In the genomic region with DNA sequence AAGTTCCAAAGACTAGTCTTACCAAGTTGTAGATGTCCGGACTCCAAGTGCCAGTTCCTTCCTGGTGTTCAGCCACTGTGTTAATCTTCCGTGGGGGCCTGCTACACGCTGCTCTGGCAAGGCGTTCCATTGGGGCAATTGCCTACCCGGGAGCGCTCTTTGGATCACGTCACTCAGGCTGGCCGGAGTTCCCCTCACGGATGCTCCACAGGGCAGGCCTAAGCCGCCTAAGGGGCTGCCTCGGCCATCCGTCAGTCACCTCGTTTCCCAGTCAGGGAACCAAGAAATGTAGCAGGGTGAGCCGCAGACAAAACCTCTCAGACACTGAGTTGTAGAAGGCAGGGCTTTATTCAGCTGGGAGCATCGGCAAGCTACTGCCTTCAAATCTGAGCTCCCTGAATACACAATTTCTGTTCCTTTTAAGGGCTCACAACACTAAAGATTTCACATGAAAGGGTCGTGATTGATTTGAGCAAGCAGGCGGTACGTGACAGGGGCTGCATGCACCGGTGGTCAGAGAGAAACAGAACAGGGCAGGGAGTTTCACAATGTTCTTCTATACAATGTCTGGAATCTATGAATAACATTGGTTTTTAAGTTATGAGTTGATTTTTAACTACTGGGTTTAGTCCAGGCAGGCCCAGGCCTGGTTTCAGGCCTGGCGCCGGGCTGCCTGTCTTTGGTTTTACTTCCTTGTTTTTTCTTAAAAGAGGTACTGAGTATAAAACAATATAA, we compare ENCODE assay signal across 15 cellular contexts. TPM values are rescaled to one million over a fixed set of nuclear protein-coding genes. Genes with fewer than 3 reads are reported as not detected.
DNase-seq lines count a peak whose midpoint lies in the region; ATAC-seq and TF ChIP-seq lines count a peak whose summit lies in the region.
"Not testable (repeated sequence)": the region's sequence is repeated elsewhere in the genome, so short reads cannot be mapped to it uniquely, and the experiment has no call there.
"Had no signal": no experiment of that assay in that cellular context is flagged by ENCODE, and none has a peak within 500 bp of the region (broad histone marks: within the 10 kb centered on the region; RNA-seq: fewer than 3 reads in every experiment).

No MANE protein-coding gene starts in this region.

- intact Hi-C loops in activated B cell treated with CpG ODN at 0.5 μM for 24 hours (cut with micrococcal nuclease): loop anchor here (1.0 kb wide), 2 partner anchors 7 to 33 kb away; a partner anchor contains a TSS

- H3K27me3 Mint-ChIP-seq in activated B cell treated with CpG ODN at 0.5 μM for 24 hours: not testable (repeated sequence)

- DNase-seq in GM12865 (ENCODE audit: low read depth): peak; percentile 91
- DNase-seq in activated B cell treated with CpG ODN at 0.5 μM for 24 hours: peak; percentile 42
- DNase-seq in kidney glomerular epithelial cell (lab: John Stamatoyannopoulos, UW): peak; percentile 43

- TF ChIP-seq CTCF in GM12865 (IDR thresholded peaks at IDR 0.05; ENCODE audit: insufficient read depth, low read depth, low read length, missing control alignments); activated B cell treated with CpG ODN at 0.5 μM for 24 hours (IDR thresholded peaks at IDR 0.05): not testable (repeated sequence)

- H3K4me3 ChIP-seq in GM12865 (ENCODE audit: low read depth, low read length): peak overlapping the region; percentile 76
- H3K4me3 ChIP-seq in skin epidermis: not testable (repeated sequence)

- not testable (repeated sequence) for H3K36me3 Mint-ChIP-seq in activated B cell treated with CpG ODN at 0.5 μM for 24 hours (ENCODE audit: low read depth)

- ATAC-seq in GM19023 (IDR thresholded peaks at IDR 0.05; ENCODE audit: unreplicated experiment) (peak; percentile 24), GM21526 (IDR thresholded peaks at IDR 0.05; ENCODE audit: low FRiP score, unreplicated experiment) (peak; percentile 26), HG02885 (IDR thresholded peaks at IDR 0.05; ENCODE audit: poor library complexity, unreplicated experiment) (peak; percentile 48), HG03432 (IDR thresholded peaks at IDR 0.05; ENCODE audit: unreplicated experiment) (peak; percentile 41), activated B cell treated with CpG ODN at 0.5 μM for 24 hours (ENCODE audit: low read depth) (peak; percentile 45)

- H3K27ac Mint-ChIP-seq in activated B cell treated with CpG ODN at 0.5 μM for 24 hours: peak overlapping the region; percentile 90

- peak overlapping the region; percentile 76 for H3K4me3 Mint-ChIP-seq in activated B cell treated with CpG ODN at 0.5 μM for 24 hours

- peaks cover 37% of the 10 kb centered on the region for H3K4me1 Mint-ChIP-seq in activated B cell treated with CpG ODN at 0.5 μM for 24 hours

- CTCF ChIA-PET in activated B cell treated with CpG ODN at 0.5 μM for 24 hours (lab: Charles Lee): not testable (repeated sequence)

- peak overlapping the region in 14 of 21 experiments; percentile 19 to 76 (median 62) for H3K27ac ChIP-seq in skin epidermis

- H3K9me3 Mint-ChIP-seq in activated B cell treated with CpG ODN at 0.5 μM for 24 hours: not testable (repeated sequence)

- POLR2A ChIA-PET in activated B cell treated with CpG ODN at 0.5 μM for 24 hours (lab: Charles Lee): not testable (repeated sequence)

RNA-seq across cellular contexts. Expression of a gene that starts 1.7 kb away (rescaled TPM):
- not detected in 2 replicates for total RNA-seq in activated B cell treated with CpG ODN at 0.5 μM for 24 hours
- total RNA-seq: activated CD4-positive, alpha-beta memory T cell treated with anti-CD3 and anti-CD28 coated beads, Interleukin-2, amount 10 ng/mL, durations not matched to agents 7 days and 5 days; activated T-helper 17 cell treated with anti-CD3 and anti-CD28 coated beads, Interleukin-2, amount 50 U/mL, for 72 hours; HT1080; left cardiac atrium; M059J; naive thymus-derived CD4-positive, alpha-beta T cell; PC-3 had no signal

RNA-seq across cellular contexts. Expression of a gene that starts 22.5 kb away (rescaled TPM):
- 2.8 and 3.7 TPM in 2 replicates for total RNA-seq in activated B cell treated with CpG ODN at 0.5 μM for 24 hours
- total RNA-seq: HT1080, M059J, PC-3 had no signal

RNA-seq across cellular contexts. Expression of a gene that starts 32.6 kb away (rescaled TPM):
- 113 and 114 TPM in 2 replicates for total RNA-seq in activated B cell treated with CpG ODN at 0.5 μM for 24 hours

RNA-seq across cellular contexts. Expression of a gene that starts 53.5 kb away (rescaled TPM):
- total RNA-seq in activated B cell treated with CpG ODN at 0.5 μM for 24 hours: not detected in 2 replicates
- total RNA-seq: activated CD4-positive, alpha-beta memory T cell treated with anti-CD3 and anti-CD28 coated beads, Interleukin-2, amount 10 ng/mL, durations not matched to agents 7 days and 5 days; activated T-helper 17 cell treated with anti-CD3 and anti-CD28 coated beads, Interleukin-2, amount 50 U/mL, for 72 hours; HT1080; M059J; naive thymus-derived CD4-positive, alpha-beta T cell; PC-3 had no signal
